ENCODE assay signal across 16 cellular contexts in the genomic region with DNA sequence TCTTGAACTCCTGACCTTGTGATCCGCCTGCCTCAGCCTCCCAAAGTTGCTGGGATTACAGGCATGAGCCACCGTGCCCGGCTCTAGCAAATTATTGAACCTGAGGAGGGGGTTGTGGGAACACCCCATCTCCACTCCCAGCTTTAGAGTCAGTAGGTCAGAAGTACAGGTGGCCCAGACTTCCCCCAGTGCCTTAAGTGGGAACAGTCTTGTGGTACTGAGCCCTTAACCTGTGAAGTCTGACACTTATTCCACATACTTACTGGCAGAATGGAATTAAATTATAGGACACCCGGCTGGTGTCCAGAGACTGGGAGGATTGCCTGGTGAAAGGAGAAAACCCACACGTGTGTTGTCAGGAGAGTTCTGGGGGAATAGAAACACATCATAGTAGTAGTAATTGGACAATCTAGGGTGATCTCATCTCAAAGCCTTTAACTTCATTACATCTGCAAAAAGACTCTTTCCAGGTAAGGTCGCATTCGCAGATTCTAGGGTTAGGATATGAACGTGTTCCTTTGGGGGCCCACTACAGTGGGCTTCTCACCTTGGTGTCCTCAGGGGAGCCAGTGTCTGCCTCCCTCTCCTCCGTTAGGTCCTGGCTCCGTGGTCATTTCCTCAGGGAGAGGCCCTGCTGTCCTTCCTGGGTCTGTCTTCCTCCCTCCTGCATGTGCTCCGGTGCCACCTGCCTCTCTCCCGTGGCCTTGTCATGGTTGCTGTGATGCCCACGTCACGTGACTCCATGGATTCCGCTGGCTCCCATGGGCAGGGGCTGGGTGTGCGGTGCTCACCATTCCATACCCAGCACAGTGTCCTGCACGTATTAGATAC.
DNase-seq lines count a peak whose midpoint lies in the region; ATAC-seq and TF ChIP-seq lines count a peak whose summit lies in the region.
"Had no signal": no experiment of that assay in that cellular context is flagged by ENCODE, and none has a peak within 500 bp of the region (broad histone marks: within the 10 kb centered on the region; RNA-seq: fewer than 3 reads in every experiment).

No MANE protein-coding gene starts in this region.

- POLR2A ChIA-PET in CD4-positive, alpha-beta T cell (lab: Charles Lee) = interaction anchor here (0.9 to 2.1 kb wide), 7 partner anchors 11 to 63 kb away, joined by 3 to 27 read pairs (median 9); a partner anchor contains a TSS
- POLR2A ChIA-PET in naive thymus-derived CD8-positive, alpha-beta T cell (lab: Charles Lee) = interaction anchor here (0.5 to 3.1 kb wide), 11 partner anchors 7 to 99 kb away, joined by 3 to 29 read pairs (median 4); a partner anchor contains a TSS

- no peaks in the 10 kb centered on the region for H3K9me3 Mint-ChIP-seq in CD4-positive, alpha-beta T cell
- no peaks in the 10 kb centered on the region for H3K9me3 Mint-ChIP-seq in HFFc6
- no peaks in the 10 kb centered on the region for H3K9me3 Mint-ChIP-seq in activated naive CD8-positive, alpha-beta T cell treated with anti-CD3 and anti-CD28 coated beads, Interleukin-2, amount 50 U/mL, for 24 hours
- H3K9me3 Mint-ChIP-seq in naive thymus-derived CD8-positive, alpha-beta T cell = no peaks in the 10 kb centered on the region
- H3K9me3 Mint-ChIP-seq: nephron had no signal

- peaks cover 88% of the 10 kb centered on the region for H3K4me1 Mint-ChIP-seq in CD4-positive, alpha-beta T cell (ENCODE audit: low read depth)
- peaks cover 59% of the 10 kb centered on the region for H3K4me1 Mint-ChIP-seq in HFFc6 (ENCODE audit: low read depth)
- peaks cover 94% of the 10 kb centered on the region for H3K4me1 Mint-ChIP-seq in activated naive CD8-positive, alpha-beta T cell treated with anti-CD3 and anti-CD28 coated beads, Interleukin-2, amount 50 U/mL, for 24 hours
- H3K4me1 Mint-ChIP-seq in naive thymus-derived CD8-positive, alpha-beta T cell = peaks cover 43 to 92% (median 81%) of the 10 kb centered on the region in 4 donors

- no peak for TF ChIP-seq CTCF in CD4-positive, alpha-beta T cell (IDR thresholded peaks at IDR 0.05)
- TF ChIP-seq CTCF in HFFc6 (IDR thresholded peaks at IDR 0.05) = no peak

- no peaks in the 10 kb centered on the region for H3K9me3 ChIP-seq in CD4-positive, alpha-beta T cell (ENCODE audit: control insufficient read depth, low read length)
- H3K9me3 ChIP-seq: left lung, Peyer's patch, sigmoid colon, testis had no signal

- ATAC-seq in CD4-positive, alpha-beta T cell (ENCODE audit: poor library complexity) = no peak
- no peak for ATAC-seq in activated naive CD8-positive, alpha-beta T cell treated with anti-CD3 and anti-CD28 coated beads, Interleukin-2, amount 50 U/mL, for 24 hours
- ATAC-seq in naive thymus-derived CD8-positive, alpha-beta T cell = no peak
- no peak for ATAC-seq in HG02798 (IDR thresholded peaks at IDR 0.05; ENCODE audit: poor library complexity, unreplicated experiment)
- ATAC-seq in HG03139 (IDR thresholded peaks at IDR 0.05; ENCODE audit: unreplicated experiment) = no peak
- ATAC-seq: left lung had no signal

- H3K36me3 Mint-ChIP-seq in CD4-positive, alpha-beta T cell (ENCODE audit: low read depth) = no peaks in the 10 kb centered on the region
- H3K36me3 Mint-ChIP-seq in HFFc6 (ENCODE audit: low read depth) = no peaks in the 10 kb centered on the region
- peaks cover 9% of the 10 kb centered on the region for H3K36me3 Mint-ChIP-seq in activated naive CD8-positive, alpha-beta T cell treated with anti-CD3 and anti-CD28 coated beads, Interleukin-2, amount 50 U/mL, for 24 hours (ENCODE audit: low read depth)
- peaks cover 0 to 2% (median 0%) of the 10 kb centered on the region in 3 donors for H3K36me3 Mint-ChIP-seq in naive thymus-derived CD8-positive, alpha-beta T cell

- H3K27ac Mint-ChIP-seq in CD4-positive, alpha-beta T cell = peak overlapping the region; percentile 91
- peak overlapping the region; percentile 93 for H3K27ac Mint-ChIP-seq in HFFc6
- peak overlapping the region; percentile 84 for H3K27ac Mint-ChIP-seq in activated naive CD8-positive, alpha-beta T cell treated with anti-CD3 and anti-CD28 coated beads, Interleukin-2, amount 50 U/mL, for 24 hours
- peak overlapping the region; percentile 93 to 99 (median 97) for H3K27ac Mint-ChIP-seq in naive thymus-derived CD8-positive, alpha-beta T cell

- peak overlapping the region; percentile 44 for H3K27ac ChIP-seq in CD4-positive, alpha-beta T cell (ENCODE audit: low read depth, low read length)
- H3K27ac ChIP-seq: left lung, testis had no signal

- intact Hi-C loops in CD4-positive, alpha-beta T cell (cut with DNase I, micrococcal nuclease) = loop anchor here (1.0 to 2.0 kb wide), 3 partner anchors 17 to 65 kb away; no protein-coding TSS in a partner anchor

- peak overlapping the region; percentile 70 for H3K4me3 Mint-ChIP-seq in CD4-positive, alpha-beta T cell
- peak overlapping the region; percentile 12; the same call in 1 of the 2 replicates for H3K4me3 Mint-ChIP-seq in HFFc6
- peak overlapping the region; percentile 26 for H3K4me3 Mint-ChIP-seq in activated naive CD8-positive, alpha-beta T cell treated with anti-CD3 and anti-CD28 coated beads, Interleukin-2, amount 50 U/mL, for 24 hours
- peak overlapping the region in 9 of 10 donors; percentile 62 to 92 (median 86) for H3K4me3 Mint-ChIP-seq in naive thymus-derived CD8-positive, alpha-beta T cell
- H3K4me3 Mint-ChIP-seq: nephron had no signal

- no peak for DNase-seq in CD4-positive, alpha-beta T cell
- DNase-seq in HFFc6 = no peak
- no peak for DNase-seq in activated naive CD8-positive, alpha-beta T cell treated with anti-CD3 and anti-CD28 coated beads, Interleukin-2, amount 50 U/mL, for 24 hours
- no peak for DNase-seq in naive thymus-derived CD8-positive, alpha-beta T cell
- no peak for DNase-seq in NCI-H345 (lab: John Stamatoyannopoulos, UW)
- DNase-seq in NCI-H510A (lab: John Stamatoyannopoulos, UW) = no peak
- DNase-seq: KG1, NCI-H1436, NCI-H524 treated with DMSO at 0.1 percent for 48 hours, sigmoid colon, testis had no signal

- H3K27me3 Mint-ChIP-seq in CD4-positive, alpha-beta T cell = no peaks in the 10 kb centered on the region
- H3K27me3 Mint-ChIP-seq in HFFc6 (ENCODE audit: insufficient read depth) = peaks cover 1% of the 10 kb centered on the region
- H3K27me3 Mint-ChIP-seq in activated naive CD8-positive, alpha-beta T cell treated with anti-CD3 and anti-CD28 coated beads, Interleukin-2, amount 50 U/mL, for 24 hours = no peaks in the 10 kb centered on the region
- H3K27me3 Mint-ChIP-seq in naive thymus-derived CD8-positive, alpha-beta T cell = no peaks in the 10 kb centered on the region

- H3K27me3 ChIP-seq in CD4-positive, alpha-beta T cell (ENCODE audit: control insufficient read depth, insufficient read depth, low read length) = no peaks in the 10 kb centered on the region
- H3K27me3 ChIP-seq: left lung, Peyer's patch, sigmoid colon, testis had no signal

- CTCF ChIA-PET in CD4-positive, alpha-beta T cell (lab: Charles Lee) = interaction anchor here (0.7 to 2.2 kb wide), 8 partner anchors 8 to 284 kb away, joined by 3 to 9 read pairs (median 4); a partner anchor contains a TSS

Comparison
In these comparisons a context has a peak if more than half of its experiments do, and no peak if none do; other contexts are left out.
1. H3K4me3 Mint-ChIP-seq: peak in every context shown above with its lines; median percentile 86 in naive thymus-derived CD8-positive, alpha-beta T cell; 70 in CD4-positive, alpha-beta T cell; 26 in activated naive CD8-positive, alpha-beta T cell treated with anti-CD3 and anti-CD28 coated beads, Interleukin-2, amount 50 U/mL, for 24 hours; 12 in HFFc6.